ENCODE assay signal across 17 cellular contexts in the genomic region with DNA sequence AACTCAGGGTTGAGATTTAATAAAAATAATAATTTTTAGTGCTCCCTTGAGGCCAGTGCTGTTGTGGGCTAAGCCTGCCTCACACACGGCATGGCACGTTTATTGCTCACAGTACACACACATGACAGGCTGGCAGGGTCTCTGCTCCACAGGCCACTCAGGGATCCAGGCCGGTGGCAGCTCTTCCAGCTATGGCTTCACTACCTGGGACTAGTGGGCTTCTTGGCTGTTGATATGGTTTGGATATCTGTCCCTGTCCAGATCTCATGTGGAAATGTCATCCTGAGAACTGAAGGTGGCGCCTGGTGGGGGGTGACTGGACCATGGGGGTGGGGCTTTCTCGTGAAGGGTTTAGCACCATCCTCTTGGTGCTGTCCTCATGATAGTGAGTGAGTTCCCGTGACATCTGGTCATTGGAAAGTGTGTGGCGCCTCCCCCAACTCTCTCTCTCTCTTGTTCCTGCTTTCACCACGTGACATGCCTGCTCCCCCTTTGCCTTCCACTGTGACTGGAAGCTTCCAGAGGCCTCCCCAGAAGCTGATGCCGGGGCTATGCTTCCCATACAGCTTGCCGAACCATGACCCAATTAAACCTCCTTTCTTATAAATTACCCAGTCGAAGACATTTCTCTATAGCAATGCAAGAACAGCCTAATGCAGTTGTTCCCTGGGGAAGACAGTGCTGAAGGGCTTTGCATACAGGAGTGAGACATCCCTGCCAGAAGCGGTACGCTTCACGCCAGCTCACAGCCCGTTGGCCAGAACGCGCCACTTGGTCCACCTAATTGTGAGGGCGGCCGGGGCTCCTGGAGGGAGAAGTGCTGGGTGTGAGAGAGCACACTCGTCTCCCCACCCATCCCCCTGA.
DNase-seq lines count a peak whose midpoint lies in the region; ATAC-seq and TF ChIP-seq lines count a peak whose summit lies in the region.
"Had no signal": no experiment of that assay in that cellular context is flagged by ENCODE, and none has a peak within 500 bp of the region (broad histone marks: within the 10 kb centered on the region; RNA-seq: fewer than 3 reads in every experiment).

No MANE protein-coding gene starts in this region.

- H3K27ac Mint-ChIP-seq in neural crest cell (ENCODE audit: unreplicated experiment) = peak overlapping the region; percentile 95
- H3K27ac Mint-ChIP-seq: B cell; CD4-positive, alpha-beta T cell; HFFc6 had no signal

- peak overlapping the region; percentile 68 for H3K4me2 ChIP-seq in Karpas-422 (ENCODE audit: low read depth, low read length, poor library complexity, severe bottlenecking)

- no peaks in the 10 kb centered on the region for H3K79me2 ChIP-seq in Karpas-422 (ENCODE audit: low read length)

- H3K4me3 Mint-ChIP-seq in neural crest cell = no peak overlapping the region
- H3K4me3 Mint-ChIP-seq: B cell; CD4-positive, alpha-beta T cell; HFFc6 had no signal

- H3K4me1 Mint-ChIP-seq in neural crest cell = peaks cover 6% of the 10 kb centered on the region
- H3K4me1 Mint-ChIP-seq: B cell had no signal

- H4K20me1 ChIP-seq in Karpas-422 (ENCODE audit: insufficient read depth, low read depth, low read length) = no peaks in the 10 kb centered on the region

- peak; percentile 84 for DNase-seq in Karpas-422
- DNase-seq in neural crest cell (ENCODE audit: low read depth, low spot score) = no peak
- DNase-seq in retina = peak; percentile 45
- DNase-seq in activated CD4-positive, CD25-positive, alpha-beta regulatory T cell treated with anti-CD3 and anti-CD28 coated beads, Interleukin-2, amount 50 U/mL, for 72 hours = no peak
- no peak for DNase-seq in H4 (ENCODE audit: low spot score)
- DNase-seq: C1 segment of cervical spinal cord; Calu3; CD4-positive, alpha-beta T cell; DMS 273 treated with DMSO at 0.1 percent for 48 hours; GOT3; HFFc6 had no signal

- peak overlapping the region; percentile 43 for H3K9ac ChIP-seq in Karpas-422 (ENCODE audit: low read length)

- peaks cover 25% of the 10 kb centered on the region for H3K4me1 ChIP-seq in Karpas-422 (ENCODE audit: low read length)
- H3K4me1 ChIP-seq: HAP-1 had no signal

- H3K27me3 ChIP-seq in Karpas-422 (ENCODE audit: low read length) = peaks cover 7% of the 10 kb centered on the region; the same call in 1 of the 2 replicates

- no peaks in the 10 kb centered on the region for H3K9me3 Mint-ChIP-seq in neural crest cell

- peak overlapping the region; percentile 30; the same call in 1 of the 2 replicates for H2AFZ ChIP-seq in Karpas-422 (ENCODE audit: low read length)

- peak overlapping the region; percentile 44; the same call in 1 of the 2 replicates for H3K4me3 ChIP-seq in Karpas-422 (ENCODE audit: low read length)
- H3K4me3 ChIP-seq: GM12878, HAP-1 had no signal

- TF ChIP-seq CTCF in neural crest cell (conservative IDR thresholded peaks at IDR 0.05) = no peak

- ATAC-seq in HG03045 (IDR thresholded peaks at IDR 0.05; ENCODE audit: unreplicated experiment) (no peak), GM19023 (IDR thresholded peaks at IDR 0.05; ENCODE audit: unreplicated experiment) (no peak)
- ATAC-seq: GM12878, HepG2 had no signal

- no peaks in the 10 kb centered on the region for H3K9me3 ChIP-seq in Karpas-422 (ENCODE audit: low read length)
- H3K9me3 ChIP-seq: HAP-1 had no signal

- no peak overlapping the region for H3K27ac ChIP-seq in Karpas-422 (ENCODE audit: low read length)

- peaks cover 5% of the 10 kb centered on the region for H3K27me3 Mint-ChIP-seq in neural crest cell (ENCODE audit: low read depth)

- H3K36me3 ChIP-seq in Karpas-422 (ENCODE audit: insufficient read depth, low read length) = no peaks in the 10 kb centered on the region
- H3K36me3 ChIP-seq: HAP-1 had no signal

- no peaks in the 10 kb centered on the region for H3K36me3 Mint-ChIP-seq in neural crest cell (ENCODE audit: low read depth)

- no peaks in the 10 kb centered on the region for H3K9me2 ChIP-seq in Karpas-422 (replicated peaks; ENCODE audit: insufficient read depth, low read length)

Comparison
In these comparisons a context has a peak if more than half of its experiments do, and no peak if none do; other contexts are left out.
1. DNase-seq: peak in Karpas-422 (single experiment) and retina (single experiment); none in neural crest cell (single experiment), activated CD4-positive, CD25-positive, alpha-beta regulatory T cell treated with anti-CD3 and anti-CD28 coated beads, Interleukin-2, amount 50 U/mL, for 72 hours (single experiment) and H4 (single experiment).